8 cellular contexts compared by ENCODE assay signal in the genomic region with DNA sequence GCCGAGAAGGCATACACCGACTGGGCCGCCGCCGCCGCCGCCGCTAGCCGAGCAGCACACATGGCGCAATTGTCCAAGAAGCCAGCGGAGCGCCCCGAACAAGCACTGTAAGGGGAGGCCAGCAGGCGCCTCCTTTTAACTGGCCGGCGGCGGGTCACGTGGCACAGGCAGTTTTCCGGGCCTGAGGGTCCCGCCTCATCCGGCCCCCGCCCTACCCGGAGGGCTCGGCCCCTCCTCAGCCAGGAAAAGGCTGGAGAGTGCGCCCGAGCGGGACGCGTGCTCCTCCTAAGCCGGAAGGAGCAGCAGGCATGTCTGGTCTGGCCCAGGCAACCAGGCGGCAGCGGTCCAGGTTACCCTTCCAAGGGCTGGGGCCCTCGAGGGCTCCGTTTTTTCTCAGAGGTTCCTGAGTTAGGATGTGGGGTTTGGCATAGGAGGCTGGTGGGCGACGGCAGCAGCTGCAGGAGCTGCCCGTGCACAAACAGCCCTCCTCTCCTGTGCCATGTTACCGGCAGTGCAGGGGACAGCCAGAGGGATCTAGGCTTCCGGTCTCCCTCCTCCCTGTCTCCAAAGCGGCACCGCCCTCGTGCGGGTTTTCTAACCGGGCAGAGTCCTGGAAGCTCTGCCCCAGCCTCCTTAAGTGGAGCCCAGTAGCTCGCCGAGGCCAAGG. TPM values are rescaled to one million over a fixed set of nuclear protein-coding genes. Genes with fewer than 3 reads are reported as not detected.
A peak's percentile ranks its signal among the peaks of the same experiment; 100 is the strongest.
DNase-seq lines count a peak whose midpoint lies in the region; ATAC-seq and TF ChIP-seq lines count a peak whose summit lies in the region.

GPX1 (minus strand) TSS at position 137 of the 667 bp plus-strand sequence; CDS start at position 62, 75 bp downstream.

- peak; percentile 98 for TF ChIP-seq POLR2A in prostate gland (IDR thresholded peaks at IDR 0.05)

- TF ChIP-seq CTCF in GM13976 (IDR thresholded peaks at IDR 0.05; ENCODE audit: borderline replicate concordance, control extremely low read depth, extremely low read depth, insufficient read depth, missing control alignments), result no peak
- TF ChIP-seq CTCF in prostate gland (IDR thresholded peaks at IDR 0.05), result peak in 1 of 4 experiments; percentile 33

- peak; percentile 92 for DNase-seq in GM13976 (ENCODE audit: low spot score)
- peak; percentile 64 for DNase-seq in NCI-H1694 (lab: John Stamatoyannopoulos, UW)
- peak; percentile 57 to 83 (median 70) for DNase-seq in T-helper 2 cell
- peak; percentile 97 for DNase-seq in left ventricle myocardium superior
- DNase-seq in prostate gland (ENCODE audit: low spot score), result peak; percentile 97

- peak within 1 kb of the TSS; percentile 90 for H3K27ac ChIP-seq in angular gyrus (ENCODE audit: low read depth, low read length)
- H3K27ac ChIP-seq in prostate gland, result peak within 1 kb of the TSS; percentile 81 to 84
- peak within 1 kb of the TSS; percentile 92 for H3K27ac ChIP-seq in urinary bladder (ENCODE audit: low read depth)

- peak within 1 kb of the TSS; percentile 48 to 74 for H3K4me3 ChIP-seq in prostate gland
- peak within 1 kb of the TSS; percentile 84 for H3K4me3 ChIP-seq in urinary bladder (ENCODE audit: low read depth, low read length)

- peaks cover 8% of the 10 kb centered on the region for H3K4me1 ChIP-seq in prostate gland (replicated peaks)
- H3K4me1 ChIP-seq in urinary bladder (ENCODE audit: insufficient read depth), result peaks cover 2% of the 10 kb centered on the region

- intact Hi-C loops in left ventricle myocardium superior (cut with micrococcal nuclease) (no loop called here), prostate gland (cut with DNase I) (loop anchor here (5.0 kb wide), 1 partner anchor 54 kb away; the partner anchor contains the start of genes RHOA and TCTA)

- in situ Hi-C loops in GM13976 (cut with MboI; ENCODE audit: low sequenced_read_pairs, unreplicated experiment), result no loop called here

- 2% methylated on average over 40 of the region's 46 CpGs for WGBS in prostate gland
- 1% methylated on average over 46 of the region's 46 CpGs for WGBS in urinary bladder

- ATAC-seq in HG02840 (IDR thresholded peaks at IDR 0.05; ENCODE audit: low FRiP score, unreplicated experiment) (peak; percentile 90), left ventricle myocardium superior (peak; percentile 95)

- no peaks in the 10 kb centered on the region for H3K27me3 ChIP-seq in prostate gland (replicated peaks; ENCODE audit: insufficient read depth)

- peaks cover 0 to 10% of the 10 kb centered on the region in 2 donors for H3K36me3 ChIP-seq in prostate gland
- peaks cover 4% of the 10 kb centered on the region for H3K36me3 ChIP-seq in urinary bladder (ENCODE audit: insufficient read depth)

- H3K9me3 ChIP-seq in prostate gland, result no peaks in the 10 kb centered on the region

RNA-seq across cellular contexts. Expression of gene GPX1, which starts in this region (rescaled TPM):
- total RNA-seq in left ventricle myocardium superior (113 TPM), prostate gland (100 to 1,000 TPM; 250 to 279 TPM), urinary bladder (49.2 TPM)
- polyA plus RNA-seq in urinary bladder, result 411 TPM

Comparison
In these comparisons a context has a peak if more than half of its experiments do, and no peak if none do; other contexts are left out.
1. Peak in every context shown above with its lines: DNase-seq, ATAC-seq, H3K4me3 ChIP-seq and H3K27ac ChIP-seq.